Comparison of ENCODE assay signal across 8 cellular contexts in the genomic region with DNA sequence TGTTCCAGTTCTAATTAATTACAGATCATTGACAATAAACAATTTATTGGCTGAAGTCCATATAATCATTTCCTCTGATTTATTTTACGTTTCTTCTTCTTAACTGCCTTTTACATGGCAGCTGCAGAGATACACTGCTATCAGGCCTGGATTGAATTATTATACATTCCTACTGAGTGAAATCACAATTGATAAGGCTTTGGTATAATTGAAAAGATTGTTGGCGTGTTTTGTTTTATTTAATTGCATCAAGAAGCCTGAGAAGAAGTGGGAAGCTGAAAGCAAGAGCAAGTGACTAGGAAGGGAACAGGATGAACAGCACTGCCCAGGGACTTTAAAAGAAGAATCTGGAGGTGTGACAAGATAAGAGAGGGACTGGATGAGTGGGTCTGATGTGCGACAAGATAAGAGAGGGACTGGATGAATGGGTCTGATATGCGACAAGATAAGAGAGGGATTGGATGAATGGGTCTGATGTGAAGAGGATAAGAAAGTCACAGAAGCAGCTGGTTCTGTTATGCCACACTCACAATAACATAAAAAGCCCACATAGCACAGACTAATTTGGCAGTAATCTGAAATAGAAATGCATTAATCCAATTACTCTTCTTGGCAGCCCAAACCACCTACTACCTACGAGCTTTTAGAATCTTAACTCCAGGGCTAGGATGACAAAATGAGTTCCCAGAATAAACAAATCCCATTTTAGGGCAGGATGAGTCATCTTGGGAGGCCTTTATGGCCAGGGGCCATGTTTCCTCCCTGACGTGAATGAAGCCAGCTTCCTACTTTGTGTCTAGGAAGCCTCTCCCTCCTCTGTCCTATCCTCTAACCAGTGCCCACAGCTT.
DNase-seq lines count a peak whose midpoint lies in the region; ATAC-seq and TF ChIP-seq lines count a peak whose summit lies in the region.

No MANE protein-coding gene starts in this region.

- TF ChIP-seq CTCF in colonic mucosa (IDR thresholded peaks at IDR 0.05), result no peak

- no peak overlapping the region for H2BK15ac ChIP-seq in mesendoderm (replicated peaks; ENCODE audit: low read depth)

- no peaks in the 10 kb centered on the region for H3K4me1 ChIP-seq in colonic mucosa
- no peaks in the 10 kb centered on the region for H3K4me1 ChIP-seq in mesendoderm (ENCODE audit: control insufficient read depth, low read depth, low read length)

- H3K4me2 ChIP-seq in mesendoderm (ENCODE audit: low read length), result no peak overlapping the region

- H2BK120ac ChIP-seq in mesendoderm (ENCODE audit: low read depth, low read length), result peak overlapping the region; percentile 36

- H3K79me1 ChIP-seq in mesendoderm (ENCODE audit: low read length), result no peaks in the 10 kb centered on the region

- H3K27me3 ChIP-seq in colonic mucosa (no peaks in the 10 kb centered on the region), mesendoderm (ENCODE audit: insufficient read depth, low read length, poor library complexity) (no peaks in the 10 kb centered on the region)

- H3K18ac ChIP-seq in mesendoderm (ENCODE audit: low read length), result peak overlapping the region; percentile 22

- peak overlapping the region; percentile 45 for H3K56ac ChIP-seq in mesendoderm (ENCODE audit: low read length)

- DNase-seq in AG08396 (ENCODE audit: low spot score) (peak; percentile 76), NCI-H146 (lab: John Stamatoyannopoulos, UW) (peak; percentile 63), colonic mucosa (peak; percentile 38), mesendoderm (peak; percentile 98), mesenteric fat pad (ENCODE audit: low spot score) (no peak)
- DNase-seq in stimulated activated naive CD8-positive, alpha-beta T cell treated with anti-CD3 and anti-CD28 coated beads, Interleukin-15, Interleukin-2, amounts not matched to agents 100 U/mL and 50 U/mL, for 24 hours, result no peak

- no peaks in the 10 kb centered on the region for H3K9me3 ChIP-seq in colonic mucosa

- no peak overlapping the region for H4K5ac ChIP-seq in mesendoderm (ENCODE audit: low read length)

- peak overlapping the region; percentile 77 for H2BK5ac ChIP-seq in mesendoderm (ENCODE audit: low read length)

- H3K4me3 ChIP-seq in colonic mucosa, result no peak overlapping the region
- no peak overlapping the region for H3K4me3 ChIP-seq in mesendoderm (ENCODE audit: low read length)

- no peak overlapping the region for H3K23ac ChIP-seq in mesendoderm (ENCODE audit: low read length)

- no CpG with 5 or more reads among the region's 6 CpGs for WGBS in mesendoderm (ENCODE audit: extremely low coverage, insufficient coverage, low lambda C conversion rate)

- H3K79me2 ChIP-seq in mesendoderm (ENCODE audit: control insufficient read depth, insufficient read depth, low read length), result no peaks in the 10 kb centered on the region

- H3K27ac ChIP-seq in colonic mucosa, result no peak overlapping the region
- H3K27ac ChIP-seq in mesendoderm (ENCODE audit: low read depth, low read length), result peak overlapping the region; percentile 68

- H3K4ac ChIP-seq in mesendoderm (ENCODE audit: low read depth, low read length), result no peak overlapping the region

- H2AK5ac ChIP-seq in mesendoderm (ENCODE audit: low read length), result no peak overlapping the region

- no peak overlapping the region for H4K8ac ChIP-seq in mesendoderm (ENCODE audit: low read depth, low read length)

- intact Hi-C loops in colonic mucosa (cut with DNase I), result no loop called here

- no peaks in the 10 kb centered on the region for H3K36me3 ChIP-seq in colonic mucosa
- no peaks in the 10 kb centered on the region for H3K36me3 ChIP-seq in mesendoderm (ENCODE audit: control insufficient read depth, insufficient read depth, low read length)

- H3K9ac ChIP-seq in colonic mucosa (ENCODE audit: low read depth in 2 of 2, low read length in 2 of 2) (no peak overlapping the region), mesendoderm (ENCODE audit: low read length) (no peak overlapping the region)

- ATAC-seq in HG03571 (IDR thresholded peaks at IDR 0.05; ENCODE audit: unreplicated experiment), result no peak
- no peak for ATAC-seq in stimulated activated naive CD8-positive, alpha-beta T cell treated with anti-CD3 and anti-CD28 coated beads, Interleukin-15, Interleukin-2, amounts not matched to agents 100 U/mL and 50 U/mL, for 24 hours
- ATAC-seq in HG03432 (IDR thresholded peaks at IDR 0.05; ENCODE audit: unreplicated experiment), result no peak

Comparison
In these comparisons a context has a peak if more than half of its experiments do, and no peak if none do; other contexts are left out.
1. DNase-seq: peak in AG08396 (single experiment), NCI-H146 (single experiment), colonic mucosa (single experiment) and mesendoderm (single experiment); none in mesenteric fat pad (single experiment) and stimulated activated naive CD8-positive, alpha-beta T cell treated with anti-CD3 and anti-CD28 coated beads, Interleukin-15, Interleukin-2, amounts not matched to agents 100 U/mL and 50 U/mL, for 24 hours (single experiment).